Comparison of ENCODE assay signal across 8 cellular contexts in the genomic region with DNA sequence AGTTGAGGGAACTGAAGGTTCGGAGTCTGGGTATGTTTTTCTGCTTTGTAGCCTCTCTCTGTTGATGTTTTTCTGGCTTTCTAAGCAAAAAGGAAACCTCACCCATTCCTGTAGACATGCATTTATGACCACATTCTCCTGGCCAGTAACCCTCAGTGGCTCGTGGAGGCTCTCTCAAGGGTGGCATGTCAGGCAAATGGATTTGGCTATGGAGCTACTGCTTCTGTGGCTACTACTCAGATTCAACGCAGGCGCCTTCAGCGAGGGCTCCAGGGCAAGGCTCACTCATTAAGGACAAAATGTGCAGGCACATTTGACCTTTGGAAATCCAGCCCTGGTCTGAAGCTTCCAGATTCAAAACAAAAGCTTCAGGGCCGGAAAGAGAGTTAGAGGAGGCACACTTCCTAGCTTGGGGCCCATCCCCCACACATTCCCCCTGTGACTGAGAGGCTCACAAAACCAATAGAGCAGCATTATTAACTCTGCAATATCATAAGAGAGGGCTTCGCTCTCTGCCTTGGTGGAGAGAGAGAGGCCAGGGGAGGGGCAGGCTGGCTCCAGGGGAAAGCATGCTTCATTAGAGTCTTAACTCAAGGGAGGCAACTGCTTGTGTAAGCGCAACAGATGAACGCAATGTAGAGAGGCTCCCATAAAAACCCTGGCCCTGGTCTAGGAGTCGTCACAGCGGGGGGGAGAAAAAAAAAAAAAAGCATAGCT. TPM values are rescaled to one million over a fixed set of nuclear protein-coding genes. Genes with fewer than 3 reads are reported as not detected.
DNase-seq lines count a peak whose midpoint lies in the region; ATAC-seq and TF ChIP-seq lines count a peak whose summit lies in the region.

No MANE protein-coding gene starts in this region.

- CTCF ChIA-PET in activated CD8-positive, alpha-beta T cell treated with anti-CD3 and anti-CD28 coated beads, Interleukin-2, amount 10 ng/mL, durations not matched to agents 7 days and 5 days (lab: Charles Lee), result interaction anchor here (0.8 to 4.1 kb wide), 17 partner anchors 9 to 448 kb away, joined by 3 to 71 read pairs (median 4); partner anchors contain the start of gene KLF7

- TF ChIP-seq POLR2A in esophagus muscularis mucosa (IDR thresholded peaks at IDR 0.05; ENCODE audit: low read depth) (no peak), tibial nerve (IDR thresholded peaks at IDR 0.05) (peak; percentile 7 to 48)

- peak overlapping the region; percentile 92 for H3K27ac Mint-ChIP-seq in activated CD8-positive, alpha-beta T cell treated with anti-CD3 and anti-CD28 coated beads, Interleukin-2, amount 10 ng/mL, durations not matched to agents 7 days and 5 days
- H3K27ac Mint-ChIP-seq in natural killer cell treated with Interleukin-12 subunit alpha and Interleukin-12 subunit beta and Interleukin-15 and Interleukin-18, amount 100 ng/mL, for 72 hours, result peak overlapping the region; percentile 79 to 95

- H3K4me3 ChIP-seq in esophagus muscularis mucosa (peak overlapping the region; percentile 32 to 43 (median 36)), tibial nerve (peak overlapping the region in 3 of 4 donors; percentile 1 to 33 (median 27))

- WGBS in esophagus muscularis mucosa, result 23% methylated on average over 11 of the region's 11 CpGs
- WGBS in tibial nerve, 2 donors, result 10% methylated on average over 11 of the region's 11 CpGs

- ATAC-seq in GM21786 (IDR thresholded peaks at IDR 0.05; ENCODE audit: unreplicated experiment), result peak; percentile 58
- ATAC-seq in activated CD8-positive, alpha-beta T cell treated with anti-CD3 and anti-CD28 coated beads, Interleukin-2, amount 10 ng/mL, durations not matched to agents 7 days and 5 days, result peak; percentile 82
- peak; percentile 66 to 73 for ATAC-seq in natural killer cell treated with Interleukin-12 subunit alpha and Interleukin-12 subunit beta and Interleukin-15 and Interleukin-18, amount 100 ng/mL, for 72 hours

- peaks cover 55% of the 10 kb centered on the region for H3K4me1 Mint-ChIP-seq in activated CD8-positive, alpha-beta T cell treated with anti-CD3 and anti-CD28 coated beads, Interleukin-2, amount 10 ng/mL, durations not matched to agents 7 days and 5 days (ENCODE audit: low read depth)
- peaks cover 40 to 41% of the 10 kb centered on the region in 2 donors for H3K4me1 Mint-ChIP-seq in natural killer cell treated with Interleukin-12 subunit alpha and Interleukin-12 subunit beta and Interleukin-15 and Interleukin-18, amount 100 ng/mL, for 72 hours (ENCODE audit: low read depth in 2 of 2)

- POLR2A ChIA-PET in activated CD8-positive, alpha-beta T cell treated with anti-CD3 and anti-CD28 coated beads, Interleukin-2, amount 10 ng/mL, durations not matched to agents 7 days and 5 days (lab: Charles Lee), result interaction anchor here (0.7 to 5.2 kb wide), 9 partner anchors 10 to 387 kb away, joined by 3 to 84 read pairs (median 7); partner anchors contain the start of genes CREB1 and KLF7

- H3K27me3 Mint-ChIP-seq in activated CD8-positive, alpha-beta T cell treated with anti-CD3 and anti-CD28 coated beads, Interleukin-2, amount 10 ng/mL, durations not matched to agents 7 days and 5 days (ENCODE audit: low read depth), result peaks cover 2% of the 10 kb centered on the region
- no peaks in the 10 kb centered on the region for H3K27me3 Mint-ChIP-seq in natural killer cell treated with Interleukin-12 subunit alpha and Interleukin-12 subunit beta and Interleukin-15 and Interleukin-18, amount 100 ng/mL, for 72 hours

- H3K27me3 ChIP-seq in esophagus muscularis mucosa (no peaks in the 10 kb centered on the region), tibial nerve (no peaks in the 10 kb centered on the region)

- H3K36me3 ChIP-seq in esophagus muscularis mucosa (no peaks in the 10 kb centered on the region), tibial nerve (no peaks in the 10 kb centered on the region)

- H3K27ac ChIP-seq in esophagus muscularis mucosa (replicated peaks in 1 of 4) (peak overlapping the region; percentile 83 to 100 (median 85)), tibial nerve (peak overlapping the region; percentile 80 to 92 (median 86))

- peak overlapping the region; percentile 56 for H3K4me3 Mint-ChIP-seq in activated CD8-positive, alpha-beta T cell treated with anti-CD3 and anti-CD28 coated beads, Interleukin-2, amount 10 ng/mL, durations not matched to agents 7 days and 5 days
- peak overlapping the region; percentile 74 for H3K4me3 Mint-ChIP-seq in natural killer cell treated with Interleukin-12 subunit alpha and Interleukin-12 subunit beta and Interleukin-15 and Interleukin-18, amount 100 ng/mL, for 72 hours

- peaks cover 93 to 100% (median 96%) of the 10 kb centered on the region in 4 donors for H3K4me1 ChIP-seq in esophagus muscularis mucosa
- H3K4me1 ChIP-seq in tibial nerve, result peaks cover 3 to 100% (median 63%) of the 10 kb centered on the region in 4 donors

- H3K36me3 Mint-ChIP-seq in activated CD8-positive, alpha-beta T cell treated with anti-CD3 and anti-CD28 coated beads, Interleukin-2, amount 10 ng/mL, durations not matched to agents 7 days and 5 days (ENCODE audit: low read depth), result peaks cover 63% of the 10 kb centered on the region
- H3K36me3 Mint-ChIP-seq in natural killer cell treated with Interleukin-12 subunit alpha and Interleukin-12 subunit beta and Interleukin-15 and Interleukin-18, amount 100 ng/mL, for 72 hours, result no peaks in the 10 kb centered on the region

- intact Hi-C loops in esophagus muscularis mucosa (cut with DNase I), result no loop called here

- DNase-seq in C1 segment of cervical spinal cord (lab: John Stamatoyannopoulos, UW) (peak in 10 of 14 donors; percentile 25 to 70 (median 57)), NCI-H1694 (lab: John Stamatoyannopoulos, UW) (peak; percentile 59), esophagus muscularis mucosa (ENCODE audit: extremely low spot score) (peak; percentile 95), tibial nerve (ENCODE audit: low spot score in 2 of 2) (peak; percentile 77 to 91), T1000 (lab: John Stamatoyannopoulos, UW) (no peak)
- peak; percentile 73 for DNase-seq in activated CD8-positive, alpha-beta T cell treated with anti-CD3 and anti-CD28 coated beads, Interleukin-2, amount 10 ng/mL, durations not matched to agents 7 days and 5 days
- DNase-seq in natural killer cell treated with Interleukin-12 subunit alpha and Interleukin-12 subunit beta and Interleukin-15 and Interleukin-18, amount 100 ng/mL, for 72 hours (ENCODE audit: low spot score), result no peak

- TF ChIP-seq CTCF in esophagus muscularis mucosa (IDR thresholded peaks at IDR 0.05), result no peak
- TF ChIP-seq CTCF in tibial nerve (IDR thresholded peaks at IDR 0.05), result peak in 1 of 5 experiments; percentile 27

- no peaks in the 10 kb centered on the region for H3K9me3 Mint-ChIP-seq in activated CD8-positive, alpha-beta T cell treated with anti-CD3 and anti-CD28 coated beads, Interleukin-2, amount 10 ng/mL, durations not matched to agents 7 days and 5 days (ENCODE audit: insufficient read depth)
- no peaks in the 10 kb centered on the region for H3K9me3 Mint-ChIP-seq in natural killer cell treated with Interleukin-12 subunit alpha and Interleukin-12 subunit beta and Interleukin-15 and Interleukin-18, amount 100 ng/mL, for 72 hours

- TF ChIP-seq EP300 in esophagus muscularis mucosa (IDR thresholded peaks at IDR 0.05), result peak; percentile 4
- TF ChIP-seq EP300 in tibial nerve (IDR thresholded peaks at IDR 0.05), result peak; percentile 15 to 95

- H3K9me3 ChIP-seq in esophagus muscularis mucosa (no peaks in the 10 kb centered on the region), tibial nerve (no peaks in the 10 kb centered on the region)

RNA-seq across cellular contexts. Expression of gene KLF7, which starts 22.1 kb away (rescaled TPM):
- total RNA-seq in activated CD8-positive, alpha-beta T cell treated with anti-CD3 and anti-CD28 coated beads, Interleukin-2, amount 10 ng/mL, durations not matched to agents 7 days and 5 days, result 10 to 100 TPM; 16.5 to 19.2 TPM
- total RNA-seq in esophagus muscularis mucosa, result 10 to 100 TPM; 25.3 to 47.4 (median 36.9) TPM
- total RNA-seq in natural killer cell treated with Interleukin-12 subunit alpha and Interleukin-12 subunit beta and Interleukin-15 and Interleukin-18, amount 100 ng/mL, for 72 hours, result 10 to 100 TPM; 13.3 to 49.1 TPM
- 10 to 100 TPM; 25.8 to 55.3 (median 37.1) TPM for total RNA-seq in tibial nerve

Comparison
In these comparisons a context has a peak if more than half of its experiments do, and no peak if none do; other contexts are left out.
1. DNase-seq: peak in C1 segment of cervical spinal cord (10 of 14), NCI-H1694 (single experiment), activated CD8-positive, alpha-beta T cell treated with anti-CD3 and anti-CD28 coated beads, Interleukin-2, amount 10 ng/mL, durations not matched to agents 7 days and 5 days (single experiment), esophagus muscularis mucosa (single experiment) and tibial nerve (2 of 2); none in natural killer cell treated with Interleukin-12 subunit alpha and Interleukin-12 subunit beta and Interleukin-15 and Interleukin-18, amount 100 ng/mL, for 72 hours (single experiment) and T1000 (single experiment).
2. Peak in every context shown above with its lines, with median percentiles within 50 percentile points of each other: ATAC-seq.